Comparison of ENCODE assay signal across 15 cellular contexts in the genomic region with DNA sequence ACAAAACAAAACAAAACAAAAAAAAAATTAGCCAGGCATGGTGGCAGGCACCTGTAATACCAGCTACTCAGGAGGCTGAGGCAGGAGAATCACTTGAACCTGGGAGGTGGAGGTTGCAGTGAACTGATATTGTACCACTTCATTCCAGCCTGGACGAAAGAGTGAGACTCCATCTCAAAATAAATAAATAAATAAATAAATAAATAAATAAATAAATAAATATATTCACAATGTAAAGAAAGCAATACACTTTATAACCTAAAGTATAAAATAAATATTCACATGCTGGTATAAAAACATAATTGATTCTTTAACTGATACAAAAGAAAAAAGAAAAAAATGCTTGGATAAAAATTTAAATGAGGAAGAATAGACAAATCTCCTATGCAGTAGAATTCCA. TPM values are rescaled to one million over a fixed set of nuclear protein-coding genes. Genes with fewer than 3 reads are reported as not detected.
"Had no signal": no experiment of that assay in that cellular context is flagged by ENCODE, and none has a peak within 500 bp of the region (broad histone marks: within the 10 kb centered on the region; RNA-seq: fewer than 3 reads in every experiment).

No MANE protein-coding gene starts in this region.

RNA-seq across cellular contexts. Expression of a gene that starts 10.1 kb away (rescaled TPM):
- total RNA-seq: stomach, subcutaneous adipose tissue, suprapubic skin, temporal lobe, thoracic aorta, thyroid gland, tibial nerve, transverse colon, upper lobe of left lung, upper lobe of right lung, ureter, urinary bladder, uterus, vagina had no signal
- polyA plus RNA-seq: stomach, thymus, urinary bladder had no signal
